Comparison of ENCODE assay signal across 8 cellular contexts in the genomic region with DNA sequence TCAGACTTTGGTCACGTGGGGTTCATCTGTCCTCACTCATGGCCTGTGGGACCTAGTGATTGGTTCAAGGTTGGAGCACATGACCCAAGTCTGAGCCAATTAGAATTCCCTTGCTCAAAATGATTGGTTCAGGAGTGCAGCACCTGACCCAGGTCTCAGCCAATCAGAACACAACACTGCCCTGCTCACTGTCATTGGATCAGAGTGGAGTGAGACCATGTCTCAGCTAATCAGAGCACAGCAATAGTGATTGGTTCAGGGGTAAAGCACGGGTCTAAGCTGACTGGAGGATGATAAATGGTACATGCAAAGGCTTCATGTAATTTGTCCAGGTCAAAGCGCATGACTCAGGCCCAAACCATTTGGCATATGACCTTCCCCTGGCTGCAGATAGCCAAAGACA.
DNase-seq lines count a peak whose midpoint lies in the region; ATAC-seq, FAIRE-seq and TF ChIP-seq lines count a peak whose summit lies in the region.
"Had no signal": no experiment of that assay in that cellular context is flagged by ENCODE, and none has a peak within 500 bp of the region (broad histone marks: within the 10 kb centered on the region; RNA-seq: fewer than 3 reads in every experiment).

No MANE protein-coding gene starts in this region.

- intact Hi-C loops in pancreas (cut with DNase I) = no loop called here

- ATAC-seq in GM21526 (IDR thresholded peaks at IDR 0.05; ENCODE audit: low FRiP score, unreplicated experiment) (no peak), HG02642 (IDR thresholded peaks at IDR 0.05; ENCODE audit: poor library complexity, unreplicated experiment) (no peak), pancreas (no peak)

- WGBS in pancreas, 2 donors = 75 to 83% methylated on average over 3 of the region's 3 CpGs

- TF ChIP-seq CTCF in NB4 (IDR thresholded peaks at IDR 0.05; ENCODE audit: low read depth, low read length) (no peak), pancreas (IDR thresholded peaks at IDR 0.05) (no peak)

- TF ChIP-seq POLR2A in NB4 (IDR thresholded peaks at IDR 0.05; ENCODE audit: extremely low read depth, insufficient read length) = no peak

- no peak overlapping the region for H3K4me3 ChIP-seq in NB4 (ENCODE audit: low read depth, low read length)
- no peak overlapping the region for H3K4me3 ChIP-seq in pancreas

- peak; percentile 82 for DNase-seq in ELR (ENCODE audit: low read depth)
- DNase-seq in NB4 (ENCODE audit: low read depth) = peak; percentile 52
- peak in 1 of 61 donors; percentile 49 for DNase-seq in caudate nucleus (lab: John Stamatoyannopoulos, UW)
- DNase-seq in pulmonary artery endothelial cell (ENCODE audit: low read depth, low spot score) = peak; percentile 19
- DNase-seq in pancreas = no peak
- DNase-seq: retina had no signal

- H3K36me3 ChIP-seq in pancreas = no peaks in the 10 kb centered on the region

- H3K27ac ChIP-seq in caudate nucleus (ENCODE audit: low read depth, low read length) = peak overlapping the region; percentile 99
- no peak overlapping the region for H3K27ac ChIP-seq in pancreas

- peaks cover 0 to 10% (median 10%) of the 10 kb centered on the region in 3 donors for H3K4me1 ChIP-seq in pancreas

- no peaks in the 10 kb centered on the region for H3K9me3 ChIP-seq in pancreas

- H3K27me3 ChIP-seq in pancreas = no peaks in the 10 kb centered on the region

- no peak for FAIRE-seq in pancreas (lab: Jason Lieb, UNC)

Comparison
In these comparisons a context has a peak if more than half of its experiments do, and no peak if none do; other contexts are left out.
1. DNase-seq: peak in ELR (single experiment), NB4 (single experiment) and pulmonary artery endothelial cell (single experiment); none in pancreas (0 of 6).